ENCODE assay signal across 8 cellular contexts in genomic region chr9:130927995-130928900, GRCh38. TPM values are rescaled to one million over a fixed set of nuclear protein-coding genes. Genes with fewer than 3 reads are reported as not detected.
DNase-seq lines count a peak whose midpoint lies in the region; ATAC-seq, FAIRE-seq and TF ChIP-seq lines count a peak whose summit lies in the region.

No MANE protein-coding gene starts in this region.

- no peaks in the 10 kb centered on the region for H3K36me3 ChIP-seq in body of pancreas (replicated peaks in 1 of 2; ENCODE audit: insufficient read depth in 1 of 2, low read depth in 2 of 2)
- H3K36me3 ChIP-seq in neuronal stem cell (replicated peaks in 1 of 2; ENCODE audit: control insufficient read depth in 2 of 2, insufficient read depth in 2 of 2, low read length in 2 of 2) = no peaks in the 10 kb centered on the region
- H3K36me3 ChIP-seq in testis (ENCODE audit: low read depth, missing control alignments) = no peaks in the 10 kb centered on the region

- no peak overlapping the region for H3K4me3 ChIP-seq in body of pancreas
- no peak overlapping the region for H3K4me3 ChIP-seq in neuronal stem cell (ENCODE audit: low read length in 2 of 2)
- H3K4me3 ChIP-seq in testis = no peak overlapping the region

- H2BK5ac ChIP-seq in neuronal stem cell (ENCODE audit: low read length) = peak overlapping the region; percentile 2

- H3K9me3 Mint-ChIP-seq in immature natural killer cell = no peaks in the 10 kb centered on the region

- no peak for FAIRE-seq in GM12892 (lab: Jason Lieb, UNC)

- no peak for TF ChIP-seq CTCF in body of pancreas (IDR thresholded peaks at IDR 0.05)
- TF ChIP-seq CTCF in testis (IDR thresholded peaks at IDR 0.05) = no peak

- intact Hi-C loops in body of pancreas (cut with DNase I) = no loop called here
- intact Hi-C loops in testis (cut with DNase I; ENCODE audit: low total_unique reads) = no loop called here

- H3K4me3 Mint-ChIP-seq in immature natural killer cell = no peak overlapping the region

- peak overlapping the region; percentile 19 for H3K18ac ChIP-seq in neuronal stem cell (ENCODE audit: low read length)

- H3K27me3 ChIP-seq in body of pancreas (no peaks in the 10 kb centered on the region), neuronal stem cell (ENCODE audit: control insufficient read depth in 3 of 3, insufficient read depth in 3 of 3, low read depth in 1 of 3, low read length in 3 of 3) (peaks cover 0 to 79% (median 0%) of the 10 kb centered on the region in 3 experiments), testis (no peaks in the 10 kb centered on the region)

- peak; percentile 57 for DNase-seq in GM12892 (ENCODE audit: insufficient read length)
- DNase-seq in HK-2 (ENCODE audit: unreplicated experiment) = peak; percentile 98
- DNase-seq in body of pancreas = peak; percentile 75 to 91 (median 81)
- DNase-seq in neuronal stem cell (ENCODE audit: low spot score) = no peak
- DNase-seq in immature natural killer cell = no peak
- DNase-seq in activated CD4-positive, alpha-beta T cell treated with anti-CD3 and anti-CD28 coated beads, Interleukin-2, amount 50 U/mL, for 4 hours = no peak
- no peak for DNase-seq in cerebellar nuclear complex (lab: John Stamatoyannopoulos, UW)
- DNase-seq in testis = no peak

- peaks cover 3 to 7% (median 5%) of the 10 kb centered on the region in 3 donors for H3K27me3 Mint-ChIP-seq in immature natural killer cell (ENCODE audit: low read depth in 3 of 3)

- no peak overlapping the region for H3K14ac ChIP-seq in neuronal stem cell (ENCODE audit: low read length)

- H4K8ac ChIP-seq in neuronal stem cell (ENCODE audit: low read depth, low read length) = no peak overlapping the region

- 7 to 23% methylated on average over 8 to 14 of the region's 14 CpGs for WGBS in body of pancreas, 2 donors
- WGBS in neuronal stem cell (ENCODE audit: extremely low coverage in 2 of 2, insufficient read length in 2 of 2, insufficient replicate concordance in 1 of 2), 2 donors = no CpG with 5 or more reads among the region's 14 CpGs
- WGBS in testis, 2 donors = 62 to 63% methylated on average over 8 to 14 of the region's 14 CpGs

- H3K27ac ChIP-seq in body of pancreas = peak overlapping the region in 2 of 4 donors; percentile 42 to 58
- no peak overlapping the region for H3K27ac ChIP-seq in neuronal stem cell (replicated peaks; ENCODE audit: low read length)
- no peak overlapping the region for H3K27ac ChIP-seq in testis

- no peak overlapping the region for H2AK5ac ChIP-seq in neuronal stem cell (ENCODE audit: low read depth, low read length)

- no peak overlapping the region for H2BK120ac ChIP-seq in neuronal stem cell (ENCODE audit: low read depth, low read length)

- no peaks in the 10 kb centered on the region for H3K4me1 Mint-ChIP-seq in immature natural killer cell

- no peaks in the 10 kb centered on the region for H3K36me3 Mint-ChIP-seq in immature natural killer cell

- no peak for TF ChIP-seq POLR2A in GM12892 (IDR thresholded peaks at IDR 0.05; ENCODE audit: low read depth, low read length)
- no peak for TF ChIP-seq POLR2A in body of pancreas (IDR thresholded peaks at IDR 0.05)
- no peak for TF ChIP-seq POLR2A in testis (IDR thresholded peaks at IDR 0.05)

- no peak overlapping the region for H2AFZ ChIP-seq in neuronal stem cell (ENCODE audit: low read length)

- H2BK15ac ChIP-seq in neuronal stem cell (ENCODE audit: low read length) = peak overlapping the region; percentile 14

- no peak overlapping the region for H3K27ac Mint-ChIP-seq in immature natural killer cell

- no peak overlapping the region for H3K9ac ChIP-seq in neuronal stem cell (ENCODE audit: low read depth, low read length, poor library complexity)

- H3K9me3 ChIP-seq in body of pancreas (no peaks in the 10 kb centered on the region), neuronal stem cell (replicated peaks in 1 of 2; ENCODE audit: control insufficient read depth in 2 of 2, insufficient read depth in 1 of 2, low read depth in 1 of 2, low read length in 2 of 2) (no peaks in the 10 kb centered on the region), testis (no peaks in the 10 kb centered on the region)

- ATAC-seq in body of pancreas = peak; percentile 79

- H3K79me1 ChIP-seq in neuronal stem cell (ENCODE audit: low read depth, low read length) = no peaks in the 10 kb centered on the region

- H4K91ac ChIP-seq in neuronal stem cell (ENCODE audit: low read depth, low read length, poor library complexity) = no peak overlapping the region

- peak overlapping the region; percentile 98 for H3K23ac ChIP-seq in neuronal stem cell (ENCODE audit: low read depth, low read length, poor library complexity)

- H3K4me1 ChIP-seq in body of pancreas = peaks cover 10% of the 10 kb centered on the region
- peaks cover 6 to 7% of the 10 kb centered on the region in 2 donors for H3K4me1 ChIP-seq in neuronal stem cell (ENCODE audit: control insufficient read depth in 2 of 2, insufficient read depth in 1 of 2, low read depth in 1 of 2, low read length in 2 of 2)
- peaks cover 19% of the 10 kb centered on the region for H3K4me1 ChIP-seq in testis

- no peak overlapping the region for H3K4me2 ChIP-seq in neuronal stem cell (ENCODE audit: insufficient read depth, low read length, poor library complexity, severe bottlenecking)

- H2BK12ac ChIP-seq in neuronal stem cell (ENCODE audit: low read length) = no peak overlapping the region

- H3K4ac ChIP-seq in neuronal stem cell (ENCODE audit: low read length) = no peak overlapping the region

RNA-seq across cellular contexts. Expression of gene FIBCD1, which starts 10.8 kb away (rescaled TPM):
- not detected for polyA plus RNA-seq in GM12892 (2012; ENCODE audit: missing spikeins)
- total RNA-seq in body of pancreas (under 1 TPM in 1 of 2 donors, not detected in 1; 0.78 TPM), testis (10 to 100 TPM; 29.1 to 33.5 TPM)
- polyA plus RNA-seq in neuronal stem cell (2013, experiment 1 of 2) = 0.82 TPM
- 0.89 TPM for polyA plus RNA-seq in neuronal stem cell (2013, experiment 2 of 2)
- polyA plus RNA-seq in immature natural killer cell (not detected), testis (ENCODE audit: insufficient read depth, low read depth, low replicate concordance) (20.8 TPM)

RNA-seq across cellular contexts. Expression of gene QRFP, which starts 31.6 kb away (rescaled TPM):
- 0.21 TPM for polyA plus RNA-seq in GM12892 (2012; ENCODE audit: missing spikeins)
- total RNA-seq in body of pancreas (not detected), testis (under 1 TPM in 1 of 2 donors, not detected in 1; 0.24 TPM)
- polyA plus RNA-seq in neuronal stem cell (2013, experiment 1 of 2) = not detected
- not detected for polyA plus RNA-seq in neuronal stem cell (2013, experiment 2 of 2)
- polyA plus RNA-seq in immature natural killer cell (not detected), testis (ENCODE audit: insufficient read depth, low read depth, low replicate concordance) (not detected)

Comparison
In these comparisons a context has a peak if more than half of its experiments do, and no peak if none do; other contexts are left out.
1. DNase-seq: peak in GM12892 (single experiment), HK-2 (single experiment) and body of pancreas (4 of 4); none in neuronal stem cell (single experiment), immature natural killer cell (0 of 3), activated CD4-positive, alpha-beta T cell treated with anti-CD3 and anti-CD28 coated beads, Interleukin-2, amount 50 U/mL, for 4 hours (0 of 2), cerebellar nuclear complex (0 of 2) and testis (single experiment).
2. RNA of gene FIBCD1, which starts 10.8 kb away (total RNA-seq): 29.1 to 33.5 TPM in testis; 0.78 TPM in body of pancreas; every median in the first group is over 10 times any median in the second.